Comparison of ENCODE assay signal across 8 cellular contexts in genomic region chr6:73523434-73524123, GRCh38. TPM values are rescaled to one million over a fixed set of nuclear protein-coding genes. Genes with fewer than 3 reads are reported as not detected.
DNase-seq lines count a peak whose midpoint lies in the region; TF ChIP-seq lines count a peak whose summit lies in the region.

No MANE protein-coding gene starts in this region.

- peak overlapping the region; percentile 83 for H3K4me3 ChIP-seq in coronary artery

- peak overlapping the region; percentile 80 to 97 for H3K27ac ChIP-seq in coronary artery

- no peak for TF ChIP-seq CTCF in coronary artery (IDR thresholded peaks at IDR 0.05)

- peak; percentile 75 for DNase-seq in GDM1 (lab: John Stamatoyannopoulos, UW)
- DNase-seq in H4 (ENCODE audit: low spot score) = peak; percentile 39
- DNase-seq in M059J (ENCODE audit: low read depth) = peak; percentile 59
- peak; percentile 65 for DNase-seq in activated CD4-positive, alpha-beta T cell treated with anti-CD3 and anti-CD28 coated beads for 1 hour
- peak; percentile 78 for DNase-seq in coronary artery (ENCODE audit: low spot score)
- DNase-seq in lung microvascular endothelial cell (ENCODE audit: low read depth in 2 of 2) = peak; percentile 56 to 57
- DNase-seq in stimulated activated CD8-positive, alpha-beta memory T cell treated with anti-CD3 and anti-CD28 coated beads, Interleukin-15, amount 100 ng/mL, for 1 hour (ENCODE audit: low read depth) = peak; percentile 46
- no peak for DNase-seq in NCI-H1930 (lab: John Stamatoyannopoulos, UW)

RNA-seq across cellular contexts. Expression of gene EEF1A1, which starts 2.7 kb away (rescaled TPM):
- total RNA-seq in H4 (2014; rRNA removed; shearing (Covaris generic)) = 10,897 and 11,774 TPM in 2 replicates
- total RNA-seq in M059J (2014; rRNA removed; shearing (Covaris generic)) = 4,897 and 5,853 TPM in 2 replicates
- total RNA-seq in lung microvascular endothelial cell = 18,098 and 18,972 TPM in 2 replicates

Comparison
In these comparisons a context has a peak if more than half of its experiments do, and no peak if none do; other contexts are left out.
1. DNase-seq: peak in GDM1 (single experiment), H4 (single experiment), M059J (single experiment), activated CD4-positive, alpha-beta T cell treated with anti-CD3 and anti-CD28 coated beads for 1 hour (single experiment), coronary artery (single experiment), lung microvascular endothelial cell (2 of 2) and stimulated activated CD8-positive, alpha-beta memory T cell treated with anti-CD3 and anti-CD28 coated beads, Interleukin-15, amount 100 ng/mL, for 1 hour (single experiment); none in NCI-H1930 (0 of 2).